Comparison of ENCODE assay signal across 19 cellular contexts in genomic region chr6:34150766-34151165, GRCh38. TPM values are rescaled to one million over a fixed set of nuclear protein-coding genes. Genes with fewer than 3 reads are reported as not detected.
"Had no signal": no experiment of that assay in that cellular context is flagged by ENCODE, and none has a peak within 500 bp of the region (broad histone marks: within the 10 kb centered on the region; RNA-seq: fewer than 3 reads in every experiment).

No MANE protein-coding gene starts in this region.

- ATAC-seq: activated CD8-positive, alpha-beta T cell treated with anti-CD3 and anti-CD28 coated beads for 36 hours; activated naive CD4-positive, alpha-beta T cell treated with anti-CD3 and anti-CD28 coated beads, Interleukin-2, amount 50 U/mL, for 72 hours; heart left ventricle; left ventricle myocardium superior; right cardiac atrium; T-cell had no signal

- H3K9me3 Mint-ChIP-seq: activated CD8-positive, alpha-beta T cell treated with anti-CD3 and anti-CD28 coated beads for 36 hours; activated naive CD4-positive, alpha-beta T cell treated with anti-CD3 and anti-CD28 coated beads, Interleukin-2, amount 50 U/mL, for 72 hours; activated T-helper 1 cell treated with anti-CD3 and anti-CD28 coated beads, Interleukin-12 subunit alpha, Interleukin-12 subunit beta, Interleukin-2, Interleukin-4 antibody, amounts not matched to agents 30 ng/mL and 10 ng/mL and 1 ng/mL, durations not matched to agents 14 hours and 24 hours and 36 hours; T-cell had no signal

- H3K27ac Mint-ChIP-seq: activated CD8-positive, alpha-beta T cell treated with anti-CD3 and anti-CD28 coated beads for 36 hours; activated naive CD4-positive, alpha-beta T cell treated with anti-CD3 and anti-CD28 coated beads, Interleukin-2, amount 50 U/mL, for 72 hours; activated T-helper 1 cell treated with anti-CD3 and anti-CD28 coated beads, Interleukin-12 subunit alpha, Interleukin-12 subunit beta, Interleukin-2, Interleukin-4 antibody, amounts not matched to agents 30 ng/mL and 10 ng/mL and 1 ng/mL, durations not matched to agents 14 hours and 24 hours and 36 hours; progenitor cell of endocrine pancreas; T-cell had no signal

- H3K36me3 ChIP-seq: brain microvascular endothelial cell, esophagus muscularis mucosa, heart left ventricle, transverse colon had no signal

- H3K4me3 ChIP-seq: dorsolateral prefrontal cortex, esophagus muscularis mucosa, heart left ventricle, transverse colon had no signal

- H3K36me3 Mint-ChIP-seq: activated naive CD4-positive, alpha-beta T cell treated with anti-CD3 and anti-CD28 coated beads, Interleukin-2, amount 50 U/mL, for 72 hours; T-cell had no signal

- H3K4me3 Mint-ChIP-seq: activated CD8-positive, alpha-beta T cell treated with anti-CD3 and anti-CD28 coated beads for 36 hours; activated T-helper 1 cell treated with anti-CD3 and anti-CD28 coated beads, Interleukin-12 subunit alpha, Interleukin-12 subunit beta, Interleukin-2, Interleukin-4 antibody, amounts not matched to agents 30 ng/mL and 10 ng/mL and 1 ng/mL, durations not matched to agents 14 hours and 24 hours and 36 hours; T-cell had no signal

- DNase-seq: activated CD4-positive, alpha-beta T cell treated with anti-CD3 and anti-CD28 coated beads for 4 hours; activated CD8-positive, alpha-beta T cell treated with anti-CD3 and anti-CD28 coated beads for 36 hours; brain microvascular endothelial cell; cerebellar nuclear complex; left ventricle myocardium superior; right cardiac atrium; stimulated activated CD4-positive, alpha-beta T cell treated with anti-CD3 and anti-CD28 coated beads, Interleukin-1b, Interleukin-23, amount 100 ng/mL, for 48 hours; stimulated activated naive CD4-positive, alpha-beta T cell; T-cell; T1000; transverse colon had no signal

- H3K27ac ChIP-seq: brain microvascular endothelial cell, dorsolateral prefrontal cortex, esophagus muscularis mucosa, heart left ventricle, transverse colon, VCaP had no signal

- FAIRE-seq: keratinocyte had no signal

- H3K9me3 ChIP-seq: esophagus muscularis mucosa, heart left ventricle, transverse colon had no signal

RNA-seq across cellular contexts. Expression of gene GRM4, which starts 4.9 kb away (rescaled TPM):
- total RNA-seq: activated T-helper 1 cell treated with anti-CD3 and anti-CD28 coated beads, Interleukin-12 subunit alpha, Interleukin-12 subunit beta, Interleukin-2, Interleukin-4 antibody, amounts not matched to agents 30 ng/mL and 10 ng/mL and 1 ng/mL, durations not matched to agents 14 hours and 24 hours and 36 hours; esophagus muscularis mucosa; left ventricle myocardium superior; right cardiac atrium; transverse colon had no signal
- polyA plus RNA-seq: heart left ventricle, keratinocyte, right cardiac atrium had no signal
